Comparison of ENCODE assay signal across 18 cellular contexts in genomic region chr9:92954886-92955285, GRCh38. TPM values are rescaled to one million over a fixed set of nuclear protein-coding genes. Genes with fewer than 3 reads are reported as not detected.
DNase-seq lines count a peak whose midpoint lies in the region; ATAC-seq and TF ChIP-seq lines count a peak whose summit lies in the region.
"Had no signal": no experiment of that assay in that cellular context is flagged by ENCODE, and none has a peak within 500 bp of the region (broad histone marks: within the 10 kb centered on the region; RNA-seq: fewer than 3 reads in every experiment).

No MANE protein-coding gene starts in this region.

- POLR2A ChIA-PET in activated naive CD8-positive, alpha-beta T cell treated with anti-CD3 and anti-CD28 coated beads, Interleukin-2, amount 10 ng/mL, durations not matched to agents 7 days and 5 days (lab: Charles Lee), result interaction anchor here (0.8 to 3.1 kb wide), 7 partner anchors 8 to 621 kb away, joined by 3 to 43 read pairs (median 5); partner anchors contain the start of gene PHF2

- peak overlapping the region; percentile 94 for H3K27ac Mint-ChIP-seq in activated T-cell treated with anti-CD3 and anti-CD28 coated beads, Interleukin-2, amount 50 U/mL, for 24 hours
- H3K27ac Mint-ChIP-seq in activated naive CD8-positive, alpha-beta T cell treated with anti-CD3 and anti-CD28 coated beads, Interleukin-2, amount 10 ng/mL, durations not matched to agents 7 days and 5 days, result peak overlapping the region; percentile 90

- TF ChIP-seq POLR2A in transverse colon (IDR thresholded peaks at IDR 0.05), result no peak

- H3K27ac ChIP-seq in neuronal stem cell (replicated peaks; ENCODE audit: low read length), result no peak overlapping the region
- H3K27ac ChIP-seq in transverse colon, result no peak overlapping the region
- H3K27ac ChIP-seq: colonic mucosa, ovary had no signal

- no peak overlapping the region for H2BK12ac ChIP-seq in neuronal stem cell (ENCODE audit: low read length)

- no peak overlapping the region for H4K91ac ChIP-seq in neuronal stem cell (ENCODE audit: low read depth, low read length, poor library complexity)

- WGBS in neuronal stem cell (ENCODE audit: extremely low coverage in 2 of 2, insufficient read length in 2 of 2, insufficient replicate concordance in 1 of 2), 2 donors, result no CpG with 5 or more reads among the region's 9 CpGs
- WGBS in transverse colon (ENCODE audit: low coverage in 1 of 2), 2 donors, result 85 to 92% methylated on average over 5 to 9 of the region's 9 CpGs

- DNase-seq in activated T-cell treated with anti-CD3 and anti-CD28 coated beads, Interleukin-2, amount 50 U/mL, for 24 hours, result peak; percentile 31
- no peak for DNase-seq in activated T-cell treated with anti-CD3 and anti-CD28 coated beads for 4 hours
- DNase-seq in activated naive CD8-positive, alpha-beta T cell treated with anti-CD3 and anti-CD28 coated beads, Interleukin-2, amount 10 ng/mL, durations not matched to agents 7 days and 5 days, result no peak
- DNase-seq in neuronal stem cell (ENCODE audit: low spot score), result no peak
- DNase-seq in transverse colon, result no peak
- no peak for DNase-seq in NCI-H146 treated with DMSO at 0.1 percent for 48 hours (lab: John Stamatoyannopoulos, UW; ENCODE audit: unreplicated experiment)
- DNase-seq: colonic mucosa; COR-L47; erythroblast; NCI-H146; ovary; stimulated activated CD4-positive, alpha-beta T cell treated with anti-CD3 and anti-CD28 coated beads, Interleukin-4, amount 100 ng/mL, for 24 hours had no signal

- H3K79me2 ChIP-seq in Loucy (ENCODE audit: insufficient read depth, low read length), result no peaks in the 10 kb centered on the region

- no peak overlapping the region for H3K14ac ChIP-seq in neuronal stem cell (ENCODE audit: low read length)

- no peak overlapping the region for H3K18ac ChIP-seq in neuronal stem cell (ENCODE audit: low read length)

- intact Hi-C loops in transverse colon (cut with DNase I; ENCODE audit: low total_unique reads), result no loop called here

- H3K36me3 ChIP-seq in Loucy (ENCODE audit: insufficient read depth, low read length) (no peaks in the 10 kb centered on the region), neuronal stem cell (replicated peaks in 1 of 2; ENCODE audit: control insufficient read depth in 2 of 2, insufficient read depth in 2 of 2, low read length in 2 of 2) (no peaks in the 10 kb centered on the region), transverse colon (no peaks in the 10 kb centered on the region)
- H3K36me3 ChIP-seq: colonic mucosa, ovary had no signal

- H2BK5ac ChIP-seq in neuronal stem cell (ENCODE audit: low read length), result no peak overlapping the region

- H2BK120ac ChIP-seq in neuronal stem cell (ENCODE audit: low read depth, low read length), result no peak overlapping the region

- H3K4me3 Mint-ChIP-seq in activated T-cell treated with anti-CD3 and anti-CD28 coated beads, Interleukin-2, amount 50 U/mL, for 24 hours, result peak overlapping the region; percentile 72
- peak overlapping the region; percentile 80 for H3K4me3 Mint-ChIP-seq in activated naive CD8-positive, alpha-beta T cell treated with anti-CD3 and anti-CD28 coated beads, Interleukin-2, amount 10 ng/mL, durations not matched to agents 7 days and 5 days
- H3K4me3 Mint-ChIP-seq: type B pancreatic cell had no signal

- peak overlapping the region; percentile 63 for H3K4me3 ChIP-seq in Loucy (ENCODE audit: low read length, poor library complexity, severe bottlenecking)
- no peak overlapping the region for H3K4me3 ChIP-seq in neuronal stem cell (ENCODE audit: low read length in 2 of 2)
- no peak overlapping the region for H3K4me3 ChIP-seq in transverse colon
- H3K4me3 ChIP-seq: colonic mucosa, ovary had no signal

- H3K4me1 ChIP-seq in Loucy (ENCODE audit: insufficient read depth, low read length, poor library complexity, severe bottlenecking), result peaks cover 22% of the 10 kb centered on the region
- H3K4me1 ChIP-seq in neuronal stem cell (ENCODE audit: control insufficient read depth in 2 of 2, insufficient read depth in 1 of 2, low read depth in 1 of 2, low read length in 2 of 2), result peaks cover 1 to 4% of the 10 kb centered on the region in 2 donors
- peaks cover 6 to 22% (median 11%) of the 10 kb centered on the region in 4 donors for H3K4me1 ChIP-seq in transverse colon
- H3K4me1 ChIP-seq: colonic mucosa had no signal

- no peaks in the 10 kb centered on the region for H3K27me3 ChIP-seq in Loucy (ENCODE audit: insufficient read depth, low read length, poor library complexity, severe bottlenecking)
- H3K27me3 ChIP-seq in neuronal stem cell (ENCODE audit: control insufficient read depth in 3 of 3, insufficient read depth in 3 of 3, low read depth in 1 of 3, low read length in 3 of 3), result peaks cover 0 to 15% (median 0%) of the 10 kb centered on the region in 3 experiments
- H3K27me3 ChIP-seq in transverse colon, result no peaks in the 10 kb centered on the region
- H3K27me3 ChIP-seq: colonic mucosa, ovary had no signal

- no peaks in the 10 kb centered on the region for H3K9me3 Mint-ChIP-seq in activated T-cell treated with anti-CD3 and anti-CD28 coated beads, Interleukin-2, amount 50 U/mL, for 24 hours
- H3K9me3 Mint-ChIP-seq in activated naive CD8-positive, alpha-beta T cell treated with anti-CD3 and anti-CD28 coated beads, Interleukin-2, amount 10 ng/mL, durations not matched to agents 7 days and 5 days, result no peaks in the 10 kb centered on the region
- H3K9me3 Mint-ChIP-seq: type B pancreatic cell had no signal

- no peaks in the 10 kb centered on the region for H3K36me3 Mint-ChIP-seq in activated T-cell treated with anti-CD3 and anti-CD28 coated beads, Interleukin-2, amount 50 U/mL, for 24 hours (ENCODE audit: low read depth)
- H3K36me3 Mint-ChIP-seq in activated naive CD8-positive, alpha-beta T cell treated with anti-CD3 and anti-CD28 coated beads, Interleukin-2, amount 10 ng/mL, durations not matched to agents 7 days and 5 days, result peaks cover 3% of the 10 kb centered on the region
- H3K36me3 Mint-ChIP-seq: type B pancreatic cell had no signal

- no peak for TF ChIP-seq EP300 in transverse colon (IDR thresholded peaks at IDR 0.05; ENCODE audit: low read depth)

- H2AK5ac ChIP-seq in neuronal stem cell (ENCODE audit: low read depth, low read length), result no peak overlapping the region

- H3K9ac ChIP-seq in Loucy (ENCODE audit: low read depth, low read length, poor library complexity, severe bottlenecking) (peak overlapping the region; percentile 18), neuronal stem cell (ENCODE audit: low read depth, low read length, poor library complexity) (no peak overlapping the region)

- no peak for ATAC-seq in activated naive CD8-positive, alpha-beta T cell treated with anti-CD3 and anti-CD28 coated beads, Interleukin-2, amount 10 ng/mL, durations not matched to agents 7 days and 5 days (ENCODE audit: low read depth)
- no peak for ATAC-seq in GM18867 (IDR thresholded peaks at IDR 0.05; ENCODE audit: unreplicated experiment)

- no peaks in the 10 kb centered on the region for H3K9me2 ChIP-seq in Loucy (replicated peaks; ENCODE audit: low read depth, low read length)

- H3K27me3 Mint-ChIP-seq in activated T-cell treated with anti-CD3 and anti-CD28 coated beads, Interleukin-2, amount 50 U/mL, for 24 hours, result no peaks in the 10 kb centered on the region
- H3K27me3 Mint-ChIP-seq in activated naive CD8-positive, alpha-beta T cell treated with anti-CD3 and anti-CD28 coated beads, Interleukin-2, amount 10 ng/mL, durations not matched to agents 7 days and 5 days, result no peaks in the 10 kb centered on the region
- H3K27me3 Mint-ChIP-seq: type B pancreatic cell had no signal

- in situ Hi-C loops in transverse colon (cut with MboI; ENCODE audit: low pct_ligation_motif_present in 1 of 4, low pct_unique_long_range_greater_than_20kb in 1 of 4, low sequenced_read_pairs in 3 of 4), result no loop called here

- no peaks in the 10 kb centered on the region for H3F3A ChIP-seq in Loucy (ENCODE audit: low read depth)

- no peaks in the 10 kb centered on the region for H4K20me1 ChIP-seq in Loucy (ENCODE audit: insufficient read depth, low read length, poor library complexity, severe bottlenecking)

- no peak overlapping the region for H3K4ac ChIP-seq in neuronal stem cell (ENCODE audit: low read length)

- H4K8ac ChIP-seq in neuronal stem cell (ENCODE audit: low read depth, low read length), result peak overlapping the region; percentile 43

- H3K4me2 ChIP-seq in Loucy (ENCODE audit: low read depth, low read length, poor library complexity, severe bottlenecking) (peak overlapping the region; percentile 79), neuronal stem cell (ENCODE audit: insufficient read depth, low read length, poor library complexity, severe bottlenecking) (no peak overlapping the region)

- no peaks in the 10 kb centered on the region for H3K9me3 ChIP-seq in Loucy (ENCODE audit: insufficient read depth, low read depth, low read length)
- no peaks in the 10 kb centered on the region for H3K9me3 ChIP-seq in neuronal stem cell (replicated peaks in 1 of 2; ENCODE audit: control insufficient read depth in 2 of 2, insufficient read depth in 1 of 2, low read depth in 1 of 2, low read length in 2 of 2)
- H3K9me3 ChIP-seq in transverse colon, result no peaks in the 10 kb centered on the region
- H3K9me3 ChIP-seq: colonic mucosa, ovary had no signal

- no peak overlapping the region for H3K23ac ChIP-seq in neuronal stem cell (ENCODE audit: low read depth, low read length, poor library complexity)

- no peak overlapping the region for H2BK15ac ChIP-seq in neuronal stem cell (ENCODE audit: low read length)

- TF ChIP-seq CTCF in Loucy (conservative IDR thresholded peaks at IDR 0.05; ENCODE audit: low read length) (no peak), transverse colon (IDR thresholded peaks at IDR 0.05) (no peak)

- no peaks in the 10 kb centered on the region for H3K79me1 ChIP-seq in neuronal stem cell (ENCODE audit: low read depth, low read length)

- H2AFZ ChIP-seq in Loucy (ENCODE audit: low read length) (no peak overlapping the region), neuronal stem cell (ENCODE audit: low read length) (no peak overlapping the region)

- peaks cover 83% of the 10 kb centered on the region for H3K4me1 Mint-ChIP-seq in activated T-cell treated with anti-CD3 and anti-CD28 coated beads, Interleukin-2, amount 50 U/mL, for 24 hours (ENCODE audit: low read depth)
- H3K4me1 Mint-ChIP-seq in activated naive CD8-positive, alpha-beta T cell treated with anti-CD3 and anti-CD28 coated beads, Interleukin-2, amount 10 ng/mL, durations not matched to agents 7 days and 5 days, result peaks cover 40% of the 10 kb centered on the region

RNA-seq across cellular contexts. Expression of gene FGD3, which starts 7.6 kb away (rescaled TPM):
- total RNA-seq in activated naive CD8-positive, alpha-beta T cell treated with anti-CD3 and anti-CD28 coated beads, Interleukin-2, amount 10 ng/mL, durations not matched to agents 7 days and 5 days, result 100 to 1,000 TPM; 160 to 161 TPM
- polyA plus RNA-seq in neuronal stem cell (2013, experiment 1 of 2), result 0.47 TPM
- 0.44 TPM for polyA plus RNA-seq in neuronal stem cell (2013, experiment 2 of 2)
- total RNA-seq in transverse colon, result 1 to 10 TPM in 3 of 4 donors, not detected in 1; 5.2 to 9.7 (median 6.0) TPM
- total RNA-seq: G401, glomerular endothelial cell, H4 had no signal

Comparison
In these comparisons a context has a peak if more than half of its experiments do, and no peak if none do; other contexts are left out.
1. RNA of gene FGD3, which starts 7.6 kb away (total RNA-seq): 160 to 161 TPM in activated naive CD8-positive, alpha-beta T cell treated with anti-CD3 and anti-CD28 coated beads, Interleukin-2, amount 10 ng/mL, durations not matched to agents 7 days and 5 days; 5.2 to 9.7 TPM in transverse colon; every median in the first group is over 10 times any median in the second.